8 cellular contexts compared by ENCODE assay signal in genomic region chr19:40165362-40165937, GRCh38. TPM values are rescaled to one million over a fixed set of nuclear protein-coding genes. Genes with fewer than 3 reads are reported as not detected.
A peak's percentile ranks its signal among the peaks of the same experiment; 100 is the strongest.
DNase-seq lines count a peak whose midpoint lies in the region; ATAC-seq and TF ChIP-seq lines count a peak whose summit lies in the region.

No MANE protein-coding gene starts in this region.

- peak; percentile 69 for ATAC-seq in activated CD8-positive, alpha-beta T cell treated with anti-CD3 and anti-CD28 coated beads, Interleukin-2, amount 10 ng/mL, durations not matched to agents 7 days and 5 days
- no peak for ATAC-seq in HG03135 (IDR thresholded peaks at IDR 0.05; ENCODE audit: unreplicated experiment)

- H3K9me3 Mint-ChIP-seq in activated CD8-positive, alpha-beta T cell treated with anti-CD3 and anti-CD28 coated beads, Interleukin-2, amount 10 ng/mL, durations not matched to agents 7 days and 5 days (ENCODE audit: insufficient read depth), result no peaks in the 10 kb centered on the region

- no peak for TF ChIP-seq RAD21 in neural cell (conservative IDR thresholded peaks at IDR 0.05)

- H3K79me2 ChIP-seq in neural cell (replicated peaks; ENCODE audit: insufficient read depth, low read length), result no peaks in the 10 kb centered on the region

- no peak overlapping the region for H3K27ac Mint-ChIP-seq in activated CD8-positive, alpha-beta T cell treated with anti-CD3 and anti-CD28 coated beads, Interleukin-2, amount 10 ng/mL, durations not matched to agents 7 days and 5 days

- TF ChIP-seq EP300 in neural cell (conservative IDR thresholded peaks at IDR 0.05; ENCODE audit: poor library complexity, severe bottlenecking), result no peak

- H3K36me3 ChIP-seq in neural cell (ENCODE audit: insufficient read depth, low read length), result no peaks in the 10 kb centered on the region
- no peaks in the 10 kb centered on the region for H3K36me3 ChIP-seq in tibial artery

- H3K9me2 ChIP-seq in neural cell (ENCODE audit: insufficient read depth, low read length), result no peaks in the 10 kb centered on the region

- intact Hi-C loops in tibial artery (cut with DNase I; ENCODE audit: low total_unique reads), result no loop called here

- no peaks in the 10 kb centered on the region for H3K27me3 ChIP-seq in neural cell (ENCODE audit: insufficient read depth, low read depth, low read length)
- H3K27me3 ChIP-seq in tibial artery, result peaks cover 0 to 9% of the 10 kb centered on the region in 2 donors

- no peaks in the 10 kb centered on the region for H3K4me1 ChIP-seq in tibial artery

- no peaks in the 10 kb centered on the region for H3F3A ChIP-seq in neural cell (ENCODE audit: insufficient read depth, low read length, poor library complexity, severe bottlenecking)

- no peak overlapping the region for H3K4me3 Mint-ChIP-seq in activated CD8-positive, alpha-beta T cell treated with anti-CD3 and anti-CD28 coated beads, Interleukin-2, amount 10 ng/mL, durations not matched to agents 7 days and 5 days

- H3K4me3 ChIP-seq in neural cell (ENCODE audit: low read length), result no peak overlapping the region
- H3K4me3 ChIP-seq in tibial artery, result no peak overlapping the region

- peaks cover 15% of the 10 kb centered on the region for H3K4me1 Mint-ChIP-seq in activated CD8-positive, alpha-beta T cell treated with anti-CD3 and anti-CD28 coated beads, Interleukin-2, amount 10 ng/mL, durations not matched to agents 7 days and 5 days (ENCODE audit: low read depth)

- H3K27me3 Mint-ChIP-seq in activated CD8-positive, alpha-beta T cell treated with anti-CD3 and anti-CD28 coated beads, Interleukin-2, amount 10 ng/mL, durations not matched to agents 7 days and 5 days (ENCODE audit: low read depth), result no peaks in the 10 kb centered on the region

- H3K9me3 ChIP-seq in neural cell (ENCODE audit: low read length) (no peaks in the 10 kb centered on the region), tibial artery (no peaks in the 10 kb centered on the region)

- TF ChIP-seq POLR2A in erythroblast (IDR thresholded peaks at IDR 0.05; ENCODE audit: low read length), result no peak

- H3K36me3 Mint-ChIP-seq in activated CD8-positive, alpha-beta T cell treated with anti-CD3 and anti-CD28 coated beads, Interleukin-2, amount 10 ng/mL, durations not matched to agents 7 days and 5 days (ENCODE audit: low read depth), result no peaks in the 10 kb centered on the region

- DNase-seq in NCI-H1436 (lab: John Stamatoyannopoulos, UW) (peak; percentile 21), NCI-H1436 treated with DMSO at 0.1 percent for 48 hours (lab: John Stamatoyannopoulos, UW) (no peak), NAMALWA (ENCODE audit: low spot score) (peak; percentile 68), erythroblast (lab: John Stamatoyannopoulos, UW) (peak; percentile 54 to 72), tibial artery (peak in 1 of 2 donors; percentile 44)
- peak; percentile 77 for DNase-seq in activated CD8-positive, alpha-beta T cell treated with anti-CD3 and anti-CD28 coated beads, Interleukin-2, amount 10 ng/mL, durations not matched to agents 7 days and 5 days

- H3K9ac ChIP-seq in neural cell (ENCODE audit: low read length), result no peak overlapping the region

- H4K20me1 ChIP-seq in neural cell (ENCODE audit: insufficient read depth), result no peaks in the 10 kb centered on the region

- POLR2A ChIA-PET in activated CD8-positive, alpha-beta T cell treated with anti-CD3 and anti-CD28 coated beads, Interleukin-2, amount 10 ng/mL, durations not matched to agents 7 days and 5 days (lab: Charles Lee), result no interaction called here

- CTCF ChIA-PET in activated CD8-positive, alpha-beta T cell treated with anti-CD3 and anti-CD28 coated beads, Interleukin-2, amount 10 ng/mL, durations not matched to agents 7 days and 5 days (lab: Charles Lee), result interaction anchor here (0.6 to 1.8 kb wide), 22 partner anchors 9 to 674 kb away, joined by 3 to 32 read pairs (median 4); partner anchors contain the start of genes PSMC4 and TTC9B

- no peak overlapping the region for H3K27ac ChIP-seq in neural cell (ENCODE audit: low read length)
- H3K27ac ChIP-seq in tibial artery, result no peak overlapping the region

- no peak overlapping the region for H2AFZ ChIP-seq in neural cell (ENCODE audit: low read depth, low read length)

- no peak overlapping the region for H3K4me2 ChIP-seq in neural cell (ENCODE audit: low read length)

- TF ChIP-seq CTCF in neural cell (IDR thresholded peaks at IDR 0.05; ENCODE audit: poor library complexity, severe bottlenecking) (peak; percentile 25), tibial artery (IDR thresholded peaks at IDR 0.05) (peak; percentile 15 to 30)

TF ChIP-seq in neural cell, 6 proteins besides CTCF, POLR2A, EP300 and RAD21:
- no peak for TF ChIP-seq MXI1 (conservative IDR thresholded peaks at IDR 0.05; ENCODE audit: poor library complexity, severe bottlenecking)

RNA-seq across cellular contexts. Expression of gene MAP3K10, which starts 25.8 kb away (rescaled TPM):
- total RNA-seq in activated CD8-positive, alpha-beta T cell treated with anti-CD3 and anti-CD28 coated beads, Interleukin-2, amount 10 ng/mL, durations not matched to agents 7 days and 5 days, result 10 to 100 TPM; 16.2 to 18.4 TPM
- 18.3 and 21.1 TPM in 2 replicates for polyA plus RNA-seq in neural cell
- polyA minus RNA-seq in neural cell, result 46.4 and 48.9 TPM in 2 replicates

RNA-seq across cellular contexts. Expression of gene TTC9B, which starts 52.7 kb away (rescaled TPM):
- total RNA-seq in activated CD8-positive, alpha-beta T cell treated with anti-CD3 and anti-CD28 coated beads, Interleukin-2, amount 10 ng/mL, durations not matched to agents 7 days and 5 days, result not detected
- polyA plus RNA-seq in neural cell, result 111 and 132 TPM in 2 replicates
- polyA minus RNA-seq in neural cell, result 25.4 and 25.8 TPM in 2 replicates
